15 cellular contexts compared by ENCODE assay signal in the genomic region with DNA sequence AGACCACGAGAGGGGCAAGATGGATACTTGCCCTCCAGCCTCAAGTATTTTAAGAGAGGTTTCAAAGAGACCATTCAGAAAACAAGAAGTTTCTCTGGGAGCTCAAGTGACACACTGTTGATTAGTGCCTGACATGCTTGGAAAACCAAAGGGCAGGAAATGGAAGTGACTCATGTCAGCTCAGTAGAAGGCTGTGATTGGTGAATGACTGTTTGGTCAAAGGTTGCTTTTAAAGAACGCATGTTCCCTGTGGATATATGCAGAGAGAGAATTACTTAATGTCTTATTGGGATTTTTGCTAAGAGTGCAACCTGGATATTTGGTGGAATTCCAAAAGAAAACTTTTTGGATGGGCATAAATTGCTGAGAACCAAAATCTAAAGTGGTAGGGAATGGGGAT.
DNase-seq lines count a peak whose midpoint lies in the region; ATAC-seq, FAIRE-seq and TF ChIP-seq lines count a peak whose summit lies in the region.
"Had no signal": no experiment of that assay in that cellular context is flagged by ENCODE, and none has a peak within 500 bp of the region (broad histone marks: within the 10 kb centered on the region; RNA-seq: fewer than 3 reads in every experiment).

No MANE protein-coding gene starts in this region.

- no peak for FAIRE-seq in small intestine (lab: Jason Lieb, UNC)

- H3F3A ChIP-seq in SK-N-SH (replicated peaks; ENCODE audit: insufficient read depth) = no peaks in the 10 kb centered on the region

- no peaks in the 10 kb centered on the region for H3K4me1 ChIP-seq in SK-N-SH (ENCODE audit: control insufficient read depth in 1 of 2, insufficient read depth in 2 of 2, low read depth in 1 of 2, low read length in 1 of 2)
- H3K4me1 ChIP-seq in foreskin keratinocyte = no peaks in the 10 kb centered on the region
- no peaks in the 10 kb centered on the region for H3K4me1 ChIP-seq in small intestine (ENCODE audit: control insufficient read depth in 2 of 2, insufficient read depth in 1 of 2, low read depth in 1 of 2, low read length in 1 of 2)
- H3K4me1 ChIP-seq in thyroid gland = no peaks in the 10 kb centered on the region

- DNase-seq in HCEC 1CT (peak; percentile 82), SK-N-SH (no peak), foreskin keratinocyte (peak in 1 of 2 donors; percentile 29), small intestine (peak; percentile 14), thyroid gland (no peak), NCI-H1694 treated with DMSO at 0.1 percent for 48 hours (lab: John Stamatoyannopoulos, UW) (no peak), amniotic stem cell (lab: John Stamatoyannopoulos, UW) (no peak)
- DNase-seq: activated T-cell treated with anti-CD3 and anti-CD28 coated beads, Interleukin-2, amount 50 U/mL, for 48 hours; DMS153; hypothalamus; naive B cell; NCI-H2107; PC-9 had no signal

- intact Hi-C loops in thyroid gland (cut with DNase I) = no loop called here

- ATAC-seq in foreskin keratinocyte (peak; percentile 23), HG02938 (IDR thresholded peaks at IDR 0.05; ENCODE audit: unreplicated experiment) (no peak)

- H3K4me3 ChIP-seq in SK-N-SH (ENCODE audit: low read depth in 2 of 2, low read length in 1 of 2) = no peak overlapping the region
- no peak overlapping the region for H3K4me3 ChIP-seq in small intestine (ENCODE audit: low read depth in 1 of 2, low read length in 2 of 2)
- no peak overlapping the region for H3K4me3 ChIP-seq in thyroid gland (replicated peaks in 1 of 3)
- H3K4me3 ChIP-seq: PC-9 had no signal

- H3K9ac ChIP-seq in SK-N-SH = no peak overlapping the region

- H3K27me3 ChIP-seq in SK-N-SH (ENCODE audit: insufficient read depth) (no peaks in the 10 kb centered on the region), foreskin keratinocyte (no peaks in the 10 kb centered on the region), small intestine (ENCODE audit: control insufficient read depth in 2 of 2, insufficient read depth in 2 of 2, low read length in 2 of 2) (no peaks in the 10 kb centered on the region), thyroid gland (no peaks in the 10 kb centered on the region)

- H2AFZ ChIP-seq in SK-N-SH (ENCODE audit: low read depth) = peak overlapping the region; percentile 50; the same call in 1 of the 2 replicates
- H2AFZ ChIP-seq: PC-9 had no signal

- H3K4me2 ChIP-seq in SK-N-SH = no peak overlapping the region
- H3K4me2 ChIP-seq: PC-9 had no signal

- CTCF ChIA-PET in SK-N-SH (lab: Yijun Ruan, JAX) = no interaction called here

- no peak overlapping the region for H3K27ac ChIP-seq in SK-N-SH (ENCODE audit: low read depth in 2 of 2, low read length in 1 of 2)
- no peak overlapping the region for H3K27ac ChIP-seq in foreskin keratinocyte
- no peak overlapping the region for H3K27ac ChIP-seq in small intestine (ENCODE audit: low read depth in 1 of 2, low read length in 1 of 2)
- no peak overlapping the region for H3K27ac ChIP-seq in thyroid gland
- H3K27ac ChIP-seq: PC-9, VCaP had no signal

- H3K9me2 ChIP-seq in SK-N-SH = no peaks in the 10 kb centered on the region

- H4K20me1 ChIP-seq in SK-N-SH (ENCODE audit: insufficient read depth) = no peaks in the 10 kb centered on the region

- TF ChIP-seq RAD21 in SK-N-SH (IDR thresholded peaks at IDR 0.05; ENCODE audit: low read length) = no peak

- no peak for TF ChIP-seq EP300 in SK-N-SH (IDR thresholded peaks at IDR 0.05; ENCODE audit: borderline replicate concordance in 1 of 2, low read depth in 1 of 2, low read length in 1 of 2)

- H3K36me3 ChIP-seq in SK-N-SH (replicated peaks in 1 of 2; ENCODE audit: control insufficient read depth in 1 of 2, insufficient read depth in 2 of 2, low read length in 1 of 2) (no peaks in the 10 kb centered on the region), small intestine (ENCODE audit: control insufficient read depth in 2 of 2, insufficient read depth in 2 of 2, low read length in 2 of 2) (no peaks in the 10 kb centered on the region), thyroid gland (no peaks in the 10 kb centered on the region)

- TF ChIP-seq CTCF in SK-N-SH (IDR thresholded peaks at IDR 0.05) (no peak), foreskin keratinocyte (conservative IDR thresholded peaks at IDR 0.05) (no peak), thyroid gland (IDR thresholded peaks at IDR 0.05) (no peak)

- H3K9me3 ChIP-seq in SK-N-SH = no peaks in the 10 kb centered on the region
- H3K9me3 ChIP-seq in small intestine (ENCODE audit: control insufficient read depth, low read depth) = no peaks in the 10 kb centered on the region
- no peaks in the 10 kb centered on the region for H3K9me3 ChIP-seq in thyroid gland

- WGBS in SK-N-SH (ENCODE audit: low lambda C conversion rate) = 35% methylated on average over 2 of the region's 2 CpGs
- WGBS in small intestine, 3 donors = 37 to 52% (median 45%) methylated on average over 2 of the region's 2 CpGs
- 25 to 32% methylated on average over 2 of the region's 2 CpGs for WGBS in thyroid gland, 2 donors

- no peak for TF ChIP-seq POLR2A in thyroid gland (IDR thresholded peaks at IDR 0.05)

- no peaks in the 10 kb centered on the region for H3K79me2 ChIP-seq in SK-N-SH (ENCODE audit: insufficient read depth)

- POLR2A ChIA-PET in SK-N-SH (lab: Yijun Ruan, JAX) = no interaction called here

TF ChIP-seq in SK-N-SH, 30 proteins besides CTCF, POLR2A, EP300 and RAD21:
- peak; percentile 36; the same call in 1 of the 2 replicates for TF ChIP-seq FOSL2 (IDR thresholded peaks at IDR 0.05; ENCODE audit: borderline replicate concordance, low read depth)
- TF ChIP-seq RFX5 (IDR thresholded peaks at IDR 0.05; ENCODE audit: low read length) = no peak
- TF ChIP-seq FOXM1 (IDR thresholded peaks at IDR 0.05; ENCODE audit: low read depth) = no peak
- no peak for TF ChIP-seq YY1 (IDR thresholded peaks at IDR 0.05; ENCODE audit: low read depth)
- no peak for TF ChIP-seq TEAD4 (IDR thresholded peaks at IDR 0.05; ENCODE audit: borderline replicate concordance, insufficient read depth)
- TF ChIP-seq, protein P1, sequence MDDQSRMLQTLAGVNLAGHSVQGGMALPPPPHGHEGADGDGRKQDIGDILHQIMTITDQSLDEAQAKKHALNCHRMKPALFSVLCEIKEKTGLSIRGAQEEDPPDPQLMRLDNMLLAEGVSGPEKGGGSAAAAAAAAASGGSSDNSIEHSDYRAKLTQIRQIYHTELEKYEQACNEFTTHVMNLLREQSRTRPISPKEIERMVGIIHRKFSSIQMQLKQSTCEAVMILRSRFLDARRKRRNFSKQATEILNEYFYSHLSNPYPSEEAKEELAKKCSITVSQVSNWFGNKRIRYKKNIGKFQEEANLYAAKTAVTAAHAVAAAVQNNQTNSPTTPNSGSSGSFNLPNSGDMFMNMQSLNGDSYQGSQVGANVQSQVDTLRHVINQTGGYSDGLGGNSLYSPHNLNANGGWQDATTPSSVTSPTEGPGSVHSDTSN (IDR thresholded peaks at IDR 0.05) = peak; percentile 27; the same call in 1 of the 2 replicates
- no peak for TF ChIP-seq SIN3A (IDR thresholded peaks at IDR 0.05; ENCODE audit: borderline replicate concordance, low read depth, low read length)
- TF ChIP-seq JUND (IDR thresholded peaks at IDR 0.05) = 0 out of 2 replicates have a peak, but pooled peaks have one; percentile 14

Comparison
In these comparisons a context has a peak if more than half of its experiments do, and no peak if none do; other contexts are left out.
1. DNase-seq: peak in HCEC 1CT (single experiment) and small intestine (single experiment); none in SK-N-SH (single experiment), thyroid gland (0 of 2), NCI-H1694 treated with DMSO at 0.1 percent for 48 hours (single experiment) and amniotic stem cell (single experiment).